14 cellular contexts compared by ENCODE assay signal in genomic region chr6:138308728-138309110, GRCh38.
DNase-seq lines count a peak whose midpoint lies in the region; ATAC-seq and TF ChIP-seq lines count a peak whose summit lies in the region.
"Had no signal": no experiment of that assay in that cellular context is flagged by ENCODE, and none has a peak within 500 bp of the region (broad histone marks: within the 10 kb centered on the region; RNA-seq: fewer than 3 reads in every experiment).

No MANE protein-coding gene starts in this region.

- H3K4me3 ChIP-seq in left ventricle myocardium inferior (no peak overlapping the region), coronary artery (no peak overlapping the region), lower lobe of right lung (no peak overlapping the region)
- H3K4me3 ChIP-seq: BLaER1, GM23248 had no signal

- intact Hi-C loops in left ventricle myocardium inferior (cut with micrococcal nuclease) (no loop called here), left cardiac atrium (cut with DNase I) (no loop called here), lower lobe of right lung (cut with DNase I) (no loop called here), left ventricle myocardium superior (cut with micrococcal nuclease) (no loop called here)

- TF ChIP-seq CTCF in left ventricle myocardium inferior (IDR thresholded peaks at IDR 0.05; ENCODE audit: borderline replicate concordance) = no peak
- TF ChIP-seq CTCF in coronary artery (IDR thresholded peaks at IDR 0.05) = no peak
- TF ChIP-seq CTCF in lower lobe of right lung (IDR thresholded peaks at IDR 0.05) = peak; percentile 0

- no peaks in the 10 kb centered on the region for H3K27me3 ChIP-seq in left ventricle myocardium inferior (ENCODE audit: low read depth)
- no peaks in the 10 kb centered on the region for H3K27me3 ChIP-seq in lower lobe of right lung (ENCODE audit: low read depth)
- H3K27me3 ChIP-seq: BLaER1 had no signal

- in situ Hi-C loops in KBM-7 (cut with MboI; ENCODE audit: low pct_unique_long_range_greater_than_20kb, low sequenced_read_pairs) = no loop called here

- no peaks in the 10 kb centered on the region for H3K36me3 ChIP-seq in left ventricle myocardium inferior
- peaks cover 6% of the 10 kb centered on the region for H3K36me3 ChIP-seq in lower lobe of right lung
- H3K36me3 ChIP-seq: BLaER1 had no signal

- H3K9me3 ChIP-seq in left ventricle myocardium inferior (replicated peaks) (no peaks in the 10 kb centered on the region), lower lobe of right lung (no peaks in the 10 kb centered on the region)
- H3K9me3 ChIP-seq: BLaER1 had no signal

- DNase-seq in left ventricle myocardium inferior = no peak
- DNase-seq in left cardiac atrium = no peak
- DNase-seq in coronary artery (ENCODE audit: low spot score) = peak; percentile 5
- DNase-seq in lower lobe of right lung = no peak
- no peak for DNase-seq in KBM-7
- DNase-seq in MV-4-11 (lab: John Stamatoyannopoulos, UW) = no peak
- DNase-seq in left ventricle myocardium superior = no peak
- DNase-seq: 8988T; CD8-positive, alpha-beta T cell; GDM1 had no signal

- H3K4me1 ChIP-seq in left ventricle myocardium inferior (peaks cover 17% of the 10 kb centered on the region), lower lobe of right lung (no peaks in the 10 kb centered on the region)
- H3K4me1 ChIP-seq: BLaER1 had no signal

- H3K27ac ChIP-seq in left ventricle myocardium inferior (replicated peaks) (peak overlapping the region; percentile 71), coronary artery (no peak overlapping the region), lower lobe of right lung (no peak overlapping the region)
- H3K27ac ChIP-seq: BLaER1, GM23248, HL-60 had no signal

- ATAC-seq in left cardiac atrium = no peak
- ATAC-seq in lower lobe of right lung = no peak
- no peak for ATAC-seq in HG03039 (IDR thresholded peaks at IDR 0.05; ENCODE audit: unreplicated experiment)
- ATAC-seq in left ventricle myocardium superior = no peak
- ATAC-seq: CD8-positive, alpha-beta T cell had no signal
